Comparison of ENCODE assay signal across 22 cellular contexts in genomic region chr16:25868966-25869365, GRCh38.
"Had no signal": no experiment of that assay in that cellular context is flagged by ENCODE, and none has a peak within 500 bp of the region (broad histone marks: within the 10 kb centered on the region; RNA-seq: fewer than 3 reads in every experiment).

No MANE protein-coding gene starts in this region.

- H3K27me3 Mint-ChIP-seq: dendritic cell treated with granulocyte-macrophage colony-stimulating factor and Interleukin-4, amounts not matched to agents 40 ng/mL and 50 ng/mL, for 4 days had no signal

- H3K4me1 Mint-ChIP-seq: immature natural killer cell; memory B cell; stimulated activated naive B cell treated with anti-CD40 and anti-IgM and Interleukin-4, amounts not matched to agents 10 μg/mL and 1 μg/mL and 100 μg/mL, for 72 hours; stimulated activated naive CD8-positive, alpha-beta T cell treated with anti-CD3 and anti-CD28 coated beads, Interleukin-15, amount 100 ng/mL, for 72 hours had no signal

- DNase-seq: effector memory CD8-positive, alpha-beta T cell; esophagus squamous epithelium; foreskin fibroblast; immature natural killer cell; left ventricle myocardium inferior; lower lobe of right lung; midbrain; psoas muscle; retina; spleen; stimulated activated CD4-positive, alpha-beta T cell treated with anti-CD3 and anti-CD28 coated beads, Interleukin-15, amount 100 ng/mL, for 24 hours; stimulated activated CD4-positive, alpha-beta T cell treated with anti-CD3 and anti-CD28 coated beads, Interleukin-1b, Interleukin-23, amount 100 ng/mL, for 48 hours; stimulated activated CD4-positive, alpha-beta T cell treated with anti-CD3 and anti-CD28 coated beads, Interleukin-4, amount 100 ng/mL, for 24 hours; stimulated activated naive B cell treated with anti-CD40 and anti-IgM and Interleukin-4, amounts not matched to agents 10 μg/mL and 1 μg/mL and 100 μg/mL, for 72 hours; stimulated activated naive CD8-positive, alpha-beta T cell treated with anti-CD3 and anti-CD28 coated beads, Interleukin-15, amount 100 ng/mL, for 72 hours; testis; upper lobe of right lung had no signal

- H3K27ac Mint-ChIP-seq: dendritic cell treated with granulocyte-macrophage colony-stimulating factor and Interleukin-4, amounts not matched to agents 40 ng/mL and 50 ng/mL, for 4 days; effector memory CD8-positive, alpha-beta T cell; immature natural killer cell; memory B cell; natural killer cell treated with Interleukin-12 subunit alpha and Interleukin-12 subunit beta and Interleukin-15 and Interleukin-18, amount 100 ng/mL, for 72 hours; stimulated activated naive B cell treated with anti-CD40 and anti-IgM and Interleukin-4, amounts not matched to agents 10 μg/mL and 1 μg/mL and 100 μg/mL, for 72 hours; stimulated activated naive CD8-positive, alpha-beta T cell treated with anti-CD3 and anti-CD28 coated beads, Interleukin-15, amount 100 ng/mL, for 72 hours had no signal

- H3K36me3 Mint-ChIP-seq: memory B cell; natural killer cell treated with Interleukin-12 subunit alpha and Interleukin-12 subunit beta and Interleukin-15 and Interleukin-18, amount 100 ng/mL, for 72 hours; stimulated activated naive B cell treated with anti-CD40 and anti-IgM and Interleukin-4, amounts not matched to agents 10 μg/mL and 1 μg/mL and 100 μg/mL, for 72 hours had no signal

- ATAC-seq: effector memory CD8-positive, alpha-beta T cell; gastroesophageal sphincter; lower lobe of right lung; natural killer cell treated with Interleukin-12 subunit alpha and Interleukin-12 subunit beta and Interleukin-15 and Interleukin-18, amount 100 ng/mL, for 72 hours; psoas muscle; sciatic nerve; stimulated activated naive B cell treated with anti-CD40 and anti-IgM and Interleukin-4, amounts not matched to agents 10 μg/mL and 1 μg/mL and 100 μg/mL, for 72 hours; stimulated activated naive CD8-positive, alpha-beta T cell treated with anti-CD3 and anti-CD28 coated beads, Interleukin-15, amount 100 ng/mL, for 72 hours; upper lobe of right lung had no signal

- H3K4me3 Mint-ChIP-seq: dendritic cell treated with granulocyte-macrophage colony-stimulating factor and Interleukin-4, amounts not matched to agents 40 ng/mL and 50 ng/mL, for 4 days; effector memory CD8-positive, alpha-beta T cell; immature natural killer cell; memory B cell; natural killer cell treated with Interleukin-12 subunit alpha and Interleukin-12 subunit beta and Interleukin-15 and Interleukin-18, amount 100 ng/mL, for 72 hours; stimulated activated naive B cell treated with anti-CD40 and anti-IgM and Interleukin-4, amounts not matched to agents 10 μg/mL and 1 μg/mL and 100 μg/mL, for 72 hours; stimulated activated naive CD8-positive, alpha-beta T cell treated with anti-CD3 and anti-CD28 coated beads, Interleukin-15, amount 100 ng/mL, for 72 hours had no signal
